Comparison of ENCODE assay signal across 7 cellular contexts in genomic region chr2:75466708-75467311, GRCh38.
A peak's percentile ranks its signal among the peaks of the same experiment; 100 is the strongest.
DNase-seq lines count a peak whose midpoint lies in the region; ATAC-seq and TF ChIP-seq lines count a peak whose summit lies in the region.

No MANE protein-coding gene starts in this region.

- no peak overlapping the region for H3T11ph ChIP-seq in H9 (ENCODE audit: low read length)

- H4K5ac ChIP-seq in H9 (ENCODE audit: insufficient read length, low read depth, low read length) = no peak overlapping the region

- intact Hi-C loops in thyroid gland (cut with DNase I) = no loop called here

- H3K79me1 ChIP-seq in H9 (ENCODE audit: insufficient read depth, low read depth, low read length, poor library complexity, severe bottlenecking) = no peaks in the 10 kb centered on the region

- H4K20me1 ChIP-seq in H9 (ENCODE audit: control insufficient read depth, insufficient read depth, insufficient read length) = no peaks in the 10 kb centered on the region
- H4K20me1 ChIP-seq in OCI-LY1 (ENCODE audit: insufficient read depth, low read length) = no peaks in the 10 kb centered on the region

- H3K9ac ChIP-seq in H9 (ENCODE audit: extremely low read depth, insufficient read length, low read length) (no peak overlapping the region), OCI-LY1 (ENCODE audit: low read length) (no peak overlapping the region)

- no peaks in the 10 kb centered on the region for H3K36me3 Mint-ChIP-seq in H9 (ENCODE audit: insufficient read depth in 1 of 3, low read depth in 3 of 3)

- H3F3A ChIP-seq in OCI-LY1 (ENCODE audit: insufficient read depth, low read length) = no peaks in the 10 kb centered on the region

- H3K14ac ChIP-seq in H9 (ENCODE audit: insufficient read depth, low read length) = no peak overlapping the region

- H2AFZ ChIP-seq in H9 (ENCODE audit: low read length) (no peak overlapping the region), OCI-LY1 (ENCODE audit: low read length) (no peak overlapping the region)

- H2BK5ac ChIP-seq in H9 (ENCODE audit: insufficient read length, low read length) = no peak overlapping the region

- no peak overlapping the region for H3K4ac ChIP-seq in H9 (ENCODE audit: low read depth, low read length)

- no peak overlapping the region for H4K8ac ChIP-seq in H9 (replicated peaks; ENCODE audit: insufficient read length, low read depth, low read length)

- H3K4me2 ChIP-seq in H9 (ENCODE audit: insufficient read depth, insufficient read length, low read length) (no peak overlapping the region), OCI-LY1 (ENCODE audit: low read length) (no peak overlapping the region)

- H3K9me2 ChIP-seq in OCI-LY1 (ENCODE audit: low read depth, low read length) = no peaks in the 10 kb centered on the region

- H3K18ac ChIP-seq in H9 (ENCODE audit: insufficient read length, low read depth, low read length) = no peak overlapping the region

- H3K27me3 Mint-ChIP-seq in H9 (ENCODE audit: low read depth) = peaks cover under 1% of the 10 kb centered on the region; the same call in 1 of the 2 replicates

- no peak overlapping the region for H2BK20ac ChIP-seq in H9 (ENCODE audit: low read depth, low read length, poor library complexity, severe bottlenecking)

- no peak overlapping the region for H2BK15ac ChIP-seq in H9 (ENCODE audit: low read depth, low read length)

- H4K91ac ChIP-seq in H9 (ENCODE audit: insufficient read length, low read depth, low read length) = no peak overlapping the region

- H3K4me3 ChIP-seq in OCI-LY1 (ENCODE audit: low read depth, low read length, poor library complexity, severe bottlenecking) = no peak overlapping the region
- no peak overlapping the region for H3K4me3 ChIP-seq in thyroid gland (replicated peaks in 1 of 3)

- H2AK5ac ChIP-seq in H9 (ENCODE audit: insufficient read length, low read length) = no peak overlapping the region

- H3K4me1 ChIP-seq in H9 (ENCODE audit: insufficient read depth, low read length) (peaks cover 2% of the 10 kb centered on the region; the same call in 1 of the 2 replicates), OCI-LY1 (ENCODE audit: insufficient read depth, low read length, severe bottlenecking) (no peaks in the 10 kb centered on the region), thyroid gland (peaks cover 0 to 4% of the 10 kb centered on the region in 2 donors)

- H3K36me3 ChIP-seq in OCI-LY1 (ENCODE audit: insufficient read depth, low read length) (no peaks in the 10 kb centered on the region), thyroid gland (no peaks in the 10 kb centered on the region)

- no peak for TF ChIP-seq POLR2A in thyroid gland (IDR thresholded peaks at IDR 0.05)

- no peak for ATAC-seq in GM18870 (IDR thresholded peaks at IDR 0.05; ENCODE audit: unreplicated experiment)

- H3K23ac ChIP-seq in H9 (ENCODE audit: insufficient read length, low read depth, low read length) = no peak overlapping the region

- no CpG with 5 or more reads among the region's 3 CpGs for WGBS in H9 (ENCODE audit: extremely low coverage, insufficient read length, low lambda C conversion rate)
- WGBS in thyroid gland, 2 donors = 59 to 62% methylated on average over 3 of the region's 3 CpGs

- no peak overlapping the region for H3K27ac Mint-ChIP-seq in H9

- no peak overlapping the region for H2BK12ac ChIP-seq in H9 (ENCODE audit: insufficient read length, low read depth, low read length)

- TF ChIP-seq CTCF in H9 (conservative IDR thresholded peaks at IDR 0.05) = peak; percentile 84
- TF ChIP-seq CTCF in OCI-LY1 (IDR thresholded peaks at IDR 0.05; ENCODE audit: low read length) = peak; percentile 66
- peak in 4 of 6 experiments; percentile 21 to 51 (median 39) for TF ChIP-seq CTCF in thyroid gland (IDR thresholded peaks at IDR 0.05)

- no peak overlapping the region for H2BK120ac ChIP-seq in H9 (ENCODE audit: low read depth, low read length, poor library complexity, severe bottlenecking)

- H3K27ac ChIP-seq in H9 (ENCODE audit: insufficient read length, low read depth, low read length) = no peak overlapping the region
- no peak overlapping the region for H3K27ac ChIP-seq in OCI-LY1 (ENCODE audit: low read depth, low read length, poor library complexity, severe bottlenecking)
- H3K27ac ChIP-seq in thyroid gland = no peak overlapping the region

- H3K56ac ChIP-seq in H9 (ENCODE audit: insufficient read length, low read depth, low read length) = no peak overlapping the region

- H3K27me3 ChIP-seq in H9 (ENCODE audit: insufficient read depth, low read length) (no peaks in the 10 kb centered on the region), OCI-LY1 (ENCODE audit: insufficient read depth, low read length) (no peaks in the 10 kb centered on the region), thyroid gland (no peaks in the 10 kb centered on the region)

- H3K4me3 Mint-ChIP-seq in H9 = no peak overlapping the region

- H3K23me2 ChIP-seq in H9 (ENCODE audit: insufficient read length, low read depth, low read length, poor library complexity, severe bottlenecking) = no peaks in the 10 kb centered on the region

- H3K79me2 ChIP-seq in H9 (ENCODE audit: insufficient read depth, low read length) = no peaks in the 10 kb centered on the region
- no peaks in the 10 kb centered on the region for H3K79me2 ChIP-seq in OCI-LY1 (ENCODE audit: insufficient read depth, low read length)

- DNase-seq in Daoy (ENCODE audit: low read depth) (peak; percentile 51), H9 (peak; percentile 68), fibroblast of peridontal ligament (ENCODE audit: extremely low read depth) (peak; percentile 38), thyroid gland (peak; percentile 26 to 38), DMS79 (lab: John Stamatoyannopoulos, UW) (no peak)

- peaks cover 14 to 17% of the 10 kb centered on the region in 2 experiments for H3K4me1 Mint-ChIP-seq in H9

- H3K9me3 ChIP-seq in H9 (ENCODE audit: control insufficient read depth, low read depth, low read length) = no peaks in the 10 kb centered on the region
- H3K9me3 ChIP-seq in OCI-LY1 (ENCODE audit: low read length) = no peaks in the 10 kb centered on the region
- no peaks in the 10 kb centered on the region for H3K9me3 ChIP-seq in thyroid gland

- H3K9me3 Mint-ChIP-seq in H9 = no peaks in the 10 kb centered on the region
